In the genomic region with DNA sequence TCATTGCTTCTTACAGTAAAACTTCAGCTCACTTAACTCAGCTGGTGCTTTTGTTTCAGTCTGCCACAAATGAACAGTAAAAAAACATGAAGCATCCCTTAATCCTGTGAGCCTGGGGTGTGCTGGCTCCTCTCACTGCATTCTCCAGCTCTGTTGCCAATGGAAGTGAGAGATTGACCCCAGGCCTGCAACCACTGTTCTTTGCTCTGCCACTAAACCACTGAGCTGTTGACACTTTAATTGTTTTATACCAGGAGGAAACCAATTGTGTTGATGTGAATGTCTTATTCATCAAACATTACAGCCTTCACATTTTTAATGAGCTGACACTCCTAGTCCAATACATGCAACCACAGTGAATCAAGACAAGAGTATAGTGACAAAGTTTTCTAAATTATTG, we compare ENCODE assay signal across 14 cellular contexts.
DNase-seq lines count a peak whose midpoint lies in the region; TF ChIP-seq lines count a peak whose summit lies in the region.
"Had no signal": no experiment of that assay in that cellular context is flagged by ENCODE, and none has a peak within 500 bp of the region (broad histone marks: within the 10 kb centered on the region; RNA-seq: fewer than 3 reads in every experiment).

No MANE protein-coding gene starts in this region.

- TF ChIP-seq CTCF in brain (conservative IDR thresholded peaks at IDR 0.05), result no peak
- no peak for TF ChIP-seq CTCF in nephron progenitor cell (IDR thresholded peaks at IDR 0.05)

- DNase-seq in AG08395 (ENCODE audit: low spot score) (peak; percentile 28), GM03348 (ENCODE audit: low spot score) (peak; percentile 33), nephron progenitor cell (no peak), C1 segment of cervical spinal cord (lab: John Stamatoyannopoulos, UW) (no peak), occipital lobe (lab: John Stamatoyannopoulos, UW) (no peak), AML-193 (lab: John Stamatoyannopoulos, UW) (no peak), NCI-H526 treated with DMSO at 0.1 percent for 48 hours (lab: John Stamatoyannopoulos, UW) (no peak)
- DNase-seq: BE2C; CD4-positive, alpha-beta memory T cell; GOT3; NCI-H1436; NCI-H2029 treated with DMSO at 0.1 percent for 48 hours; NCI-H82 had no signal

- H3K36me3 Mint-ChIP-seq in brain, result no peaks in the 10 kb centered on the region
- H3K36me3 Mint-ChIP-seq in nephron progenitor cell (ENCODE audit: low read depth), result no peaks in the 10 kb centered on the region
- H3K36me3 Mint-ChIP-seq: CD4-positive, alpha-beta memory T cell had no signal

- H3K27ac Mint-ChIP-seq in brain (peak overlapping the region in 3 of 5 experiments; percentile 43 to 75 (median 65)), nephron progenitor cell (peak overlapping the region; percentile 23)
- H3K27ac Mint-ChIP-seq: CD4-positive, alpha-beta memory T cell had no signal

- peaks cover 72% of the 10 kb centered on the region for H3K4me1 Mint-ChIP-seq in brain
- peaks cover 15% of the 10 kb centered on the region for H3K4me1 Mint-ChIP-seq in nephron progenitor cell
- H3K4me1 Mint-ChIP-seq: CD4-positive, alpha-beta memory T cell had no signal

- H3K27me3 Mint-ChIP-seq in brain, result peaks cover 3% of the 10 kb centered on the region
- H3K27me3 Mint-ChIP-seq in nephron progenitor cell (ENCODE audit: low read depth, poor library complexity), result peaks cover 4% of the 10 kb centered on the region

- no peaks in the 10 kb centered on the region for H3K9me3 Mint-ChIP-seq in brain
- H3K9me3 Mint-ChIP-seq in nephron progenitor cell, result no peaks in the 10 kb centered on the region

- peak overlapping the region in 1 of 5 experiments; percentile 22 for H3K4me3 Mint-ChIP-seq in brain
- H3K4me3 Mint-ChIP-seq in nephron progenitor cell, result no peak overlapping the region
- H3K4me3 Mint-ChIP-seq: CD4-positive, alpha-beta memory T cell had no signal

Comparison
In these comparisons a context has a peak if more than half of its experiments do, and no peak if none do; other contexts are left out.
1. DNase-seq: peak in AG08395 (single experiment) and GM03348 (single experiment); none in nephron progenitor cell (single experiment), C1 segment of cervical spinal cord (0 of 14), occipital lobe (single experiment), AML-193 (0 of 2) and NCI-H526 treated with DMSO at 0.1 percent for 48 hours (single experiment).